Comparison of ENCODE assay signal across 8 cellular contexts in genomic region chr7:29102554-29103151, GRCh38. TPM values are rescaled to one million over a fixed set of nuclear protein-coding genes. Genes with fewer than 3 reads are reported as not detected.
A peak's percentile ranks its signal among the peaks of the same experiment; 100 is the strongest.
DNase-seq lines count a peak whose midpoint lies in the region; ATAC-seq and TF ChIP-seq lines count a peak whose summit lies in the region.

No MANE protein-coding gene starts in this region.

- POLR2A ChIA-PET in AG04450 (lab: Yijun Ruan, JAX) = no interaction called here
- POLR2A ChIA-PET in activated CD8-positive, alpha-beta T cell treated with anti-CD3 and anti-CD28 coated beads, Interleukin-2, amount 10 ng/mL, durations not matched to agents 7 days and 5 days (lab: Charles Lee) = no interaction called here

- peak; percentile 8 for DNase-seq in AG04450 (ENCODE audit: low read depth, low spot score)
- DNase-seq in NCI-H2107 (lab: John Stamatoyannopoulos, UW) = peak; percentile 22
- DNase-seq in activated CD8-positive, alpha-beta T cell treated with anti-CD3 and anti-CD28 coated beads, Interleukin-2, amount 10 ng/mL, durations not matched to agents 7 days and 5 days = peak; percentile 59
- DNase-seq in foreskin fibroblast = peak; percentile 42 to 79
- peak; percentile 27 for DNase-seq in non-pigmented ciliary epithelial cell (ENCODE audit: low read depth)
- no peak for DNase-seq in stimulated activated naive CD4-positive, alpha-beta T cell treated with Interleukin-2 at 50 U/mL for 16 hours (lab: John Stamatoyannopoulos, UW)

- no peak overlapping the region for H3K4me3 Mint-ChIP-seq in activated CD8-positive, alpha-beta T cell treated with anti-CD3 and anti-CD28 coated beads, Interleukin-2, amount 10 ng/mL, durations not matched to agents 7 days and 5 days

- TF ChIP-seq CTCF in AG04450 (IDR thresholded peaks at IDR 0.05; ENCODE audit: low read depth, low read length) = peak; percentile 77
- peak; percentile 69 for TF ChIP-seq CTCF in GM12872 (IDR thresholded peaks at IDR 0.05; ENCODE audit: insufficient read depth, low read depth, low read length)
- TF ChIP-seq CTCF in foreskin fibroblast (IDR thresholded peaks at IDR 0.05; ENCODE audit: low read depth, low read length) = peak; percentile 66

- CTCF ChIA-PET in AG04450 (lab: Charles Lee) = interaction anchor here (0.6 to 26.2 kb wide), 7 partner anchors 12 to 338 kb away, joined by 3 to 930 read pairs (median 7); no protein-coding TSS in a partner anchor
- CTCF ChIA-PET in activated CD8-positive, alpha-beta T cell treated with anti-CD3 and anti-CD28 coated beads, Interleukin-2, amount 10 ng/mL, durations not matched to agents 7 days and 5 days (lab: Charles Lee) = interaction anchor here (1.0 to 12.6 kb wide), 4 partner anchors 9 to 179 kb away, joined by 3 to 279 read pairs (median 6); no protein-coding TSS in a partner anchor

- no peak for ATAC-seq in activated CD8-positive, alpha-beta T cell treated with anti-CD3 and anti-CD28 coated beads, Interleukin-2, amount 10 ng/mL, durations not matched to agents 7 days and 5 days
- ATAC-seq in GM21723 (IDR thresholded peaks at IDR 0.05; ENCODE audit: unreplicated experiment) = no peak

- peaks cover 5% of the 10 kb centered on the region for H3K27me3 ChIP-seq in AG04450 (ENCODE audit: control insufficient read depth, insufficient read depth, low read length)

- H3K9me3 ChIP-seq in AG04450 (ENCODE audit: control insufficient read depth, insufficient read depth, low read length) = no peaks in the 10 kb centered on the region

- H3K9me3 Mint-ChIP-seq in activated CD8-positive, alpha-beta T cell treated with anti-CD3 and anti-CD28 coated beads, Interleukin-2, amount 10 ng/mL, durations not matched to agents 7 days and 5 days (ENCODE audit: insufficient read depth) = no peaks in the 10 kb centered on the region

- H3K4me1 Mint-ChIP-seq in activated CD8-positive, alpha-beta T cell treated with anti-CD3 and anti-CD28 coated beads, Interleukin-2, amount 10 ng/mL, durations not matched to agents 7 days and 5 days (ENCODE audit: low read depth) = peaks cover 2% of the 10 kb centered on the region

- no peak overlapping the region for H3K27ac ChIP-seq in AG04450 (ENCODE audit: low read depth, low read length)

- H3K36me3 Mint-ChIP-seq in activated CD8-positive, alpha-beta T cell treated with anti-CD3 and anti-CD28 coated beads, Interleukin-2, amount 10 ng/mL, durations not matched to agents 7 days and 5 days (ENCODE audit: low read depth) = no peaks in the 10 kb centered on the region

- H3K27me3 Mint-ChIP-seq in activated CD8-positive, alpha-beta T cell treated with anti-CD3 and anti-CD28 coated beads, Interleukin-2, amount 10 ng/mL, durations not matched to agents 7 days and 5 days (ENCODE audit: low read depth) = no peaks in the 10 kb centered on the region

- H3K4me3 ChIP-seq in AG04450 (ENCODE audit: low read depth, low read length) (no peak overlapping the region), foreskin fibroblast (ENCODE audit: low read depth in 1 of 2, low read length in 2 of 2) (no peak overlapping the region)

- H3K27ac Mint-ChIP-seq in activated CD8-positive, alpha-beta T cell treated with anti-CD3 and anti-CD28 coated beads, Interleukin-2, amount 10 ng/mL, durations not matched to agents 7 days and 5 days = no peak overlapping the region

RNA-seq across cellular contexts. Expression of gene CPVL, which starts 43.7 kb away (rescaled TPM):
- not detected in 2 replicates for polyA plus RNA-seq in AG04450 (2011; rRNA removed)
- polyA minus RNA-seq in AG04450 (2011; rRNA and poly(A)+ RNA removed) = not detected in 2 replicates
- not detected for total RNA-seq in activated CD8-positive, alpha-beta T cell treated with anti-CD3 and anti-CD28 coated beads, Interleukin-2, amount 10 ng/mL, durations not matched to agents 7 days and 5 days
